ENCODE assay signal across 20 cellular contexts in genomic region chr20:17590245-17590644, GRCh38. TPM values are rescaled to one million over a fixed set of nuclear protein-coding genes. Genes with fewer than 3 reads are reported as not detected.
DNase-seq lines count a peak whose midpoint lies in the region; ATAC-seq and TF ChIP-seq lines count a peak whose summit lies in the region.
"Had no signal": no experiment of that assay in that cellular context is flagged by ENCODE, and none has a peak within 500 bp of the region (broad histone marks: within the 10 kb centered on the region; RNA-seq: fewer than 3 reads in every experiment).

No MANE protein-coding gene starts in this region.

- H3K36me3 Mint-ChIP-seq in nephron (ENCODE audit: low read depth), result peaks cover 15% of the 10 kb centered on the region
- peaks cover 0 to 4% of the 10 kb centered on the region in 2 donors for H3K36me3 Mint-ChIP-seq in activated T-cell treated with anti-CD3 and anti-CD28 coated beads, Interleukin-2, amount 50 U/mL, for 72 hours (ENCODE audit: insufficient read depth in 2 of 2)

- WGBS in SK-N-SH (ENCODE audit: low lambda C conversion rate), result 79% methylated on average over 1 of the region's 1 CpG

- no peak for TF ChIP-seq POLR2A in uterus (IDR thresholded peaks at IDR 0.05)

- H2AFZ ChIP-seq in SK-N-SH (ENCODE audit: low read depth), result no peak overlapping the region

- H3K9ac ChIP-seq in SK-N-SH, result no peak overlapping the region

- H3K36me3 ChIP-seq in SK-N-SH (replicated peaks in 1 of 2; ENCODE audit: control insufficient read depth in 1 of 2, insufficient read depth in 2 of 2, low read length in 1 of 2) (peaks cover 6 to 39% of the 10 kb centered on the region in 2 experiments), uterus (no peaks in the 10 kb centered on the region)

- DNase-seq in SK-N-SH (no peak), coronary artery (ENCODE audit: low spot score) (no peak), uterus (no peak), DMS79 (lab: John Stamatoyannopoulos, UW) (no peak)
- DNase-seq in activated naive CD4-positive, alpha-beta T cell treated with anti-CD3 and anti-CD28 coated beads, Interleukin-2, amount 50 U/mL, for 16 hours, result no peak
- no peak for DNase-seq in activated T-cell treated with anti-CD3 and anti-CD28 coated beads, Interleukin-2, amount 50 U/mL, for 72 hours
- DNase-seq: activated CD8-positive, alpha-beta T cell treated with anti-CD3 and anti-CD28 coated beads, Interleukin-2, amount 10 ng/mL, durations not matched to agents 7 days and 5 days; anterior cingulate cortex; cortex of kidney; DMS153; IMR-90; mammary epithelial cell; NCI-H2107; stimulated activated CD4-positive, alpha-beta T cell treated with anti-CD3 and anti-CD28 coated beads, Interleukin-2, amount 100 ng/mL, for 48 hours; WERI-Rb-1 had no signal

- H4K20me1 ChIP-seq in SK-N-SH (ENCODE audit: insufficient read depth), result peaks cover 100% of the 10 kb centered on the region

- no peaks in the 10 kb centered on the region for H3K27me3 Mint-ChIP-seq in nephron (ENCODE audit: low read depth)
- H3K27me3 Mint-ChIP-seq in activated T-cell treated with anti-CD3 and anti-CD28 coated beads, Interleukin-2, amount 50 U/mL, for 72 hours (ENCODE audit: low read depth), result no peaks in the 10 kb centered on the region
- H3K27me3 Mint-ChIP-seq: activated T-helper 17 cell treated with anti-CD3 and anti-CD28 coated beads, Interleukin-2, amount 50 U/mL, for 72 hours had no signal

- TF ChIP-seq EP300 in SK-N-SH (IDR thresholded peaks at IDR 0.05; ENCODE audit: borderline replicate concordance in 1 of 2, low read depth in 1 of 2, low read length in 1 of 2), result no peak

- peaks cover 100% of the 10 kb centered on the region for H3K79me2 ChIP-seq in SK-N-SH (ENCODE audit: insufficient read depth)

- intact Hi-C loops in uterus (cut with DNase I; ENCODE audit: low total_unique reads), result no loop called here

- TF ChIP-seq RAD21 in SK-N-SH (IDR thresholded peaks at IDR 0.05; ENCODE audit: low read length), result no peak

- peak overlapping the region in 1 of 2 experiments; percentile 20; a peak in 1 of 4 replicates for H3K27ac ChIP-seq in SK-N-SH (ENCODE audit: low read depth in 2 of 2, low read length in 1 of 2)
- peak overlapping the region; percentile 86 to 87 for H3K27ac ChIP-seq in coronary artery
- peak overlapping the region; percentile 58 to 84 for H3K27ac ChIP-seq in uterus
- H3K27ac ChIP-seq: epithelial cell of prostate, WERI-Rb-1 had no signal

- peaks cover 40% of the 10 kb centered on the region for H3K4me1 Mint-ChIP-seq in nephron
- peaks cover 11% of the 10 kb centered on the region for H3K4me1 Mint-ChIP-seq in activated T-cell treated with anti-CD3 and anti-CD28 coated beads, Interleukin-2, amount 50 U/mL, for 72 hours (ENCODE audit: low read depth)

- peak overlapping the region; percentile 65 to 76 (median 75) for H3K27ac Mint-ChIP-seq in nephron
- H3K27ac Mint-ChIP-seq in activated T-cell treated with anti-CD3 and anti-CD28 coated beads, Interleukin-2, amount 50 U/mL, for 72 hours, result no peak overlapping the region
- H3K27ac Mint-ChIP-seq: activated CD8-positive, alpha-beta T cell treated with anti-CD3 and anti-CD28 coated beads, Interleukin-2, amount 10 ng/mL, durations not matched to agents 7 days and 5 days; activated T-helper 17 cell treated with anti-CD3 and anti-CD28 coated beads, Interleukin-2, amount 50 U/mL, for 72 hours had no signal

- H3K9me3 Mint-ChIP-seq in nephron, result no peaks in the 10 kb centered on the region
- no peaks in the 10 kb centered on the region for H3K9me3 Mint-ChIP-seq in activated T-cell treated with anti-CD3 and anti-CD28 coated beads, Interleukin-2, amount 50 U/mL, for 72 hours
- H3K9me3 Mint-ChIP-seq: activated T-helper 17 cell treated with anti-CD3 and anti-CD28 coated beads, Interleukin-2, amount 50 U/mL, for 72 hours; neural crest cell had no signal

- H3K4me2 ChIP-seq in SK-N-SH, result peak overlapping the region; percentile 3; the same call in 1 of the 2 replicates

- H3K27me3 ChIP-seq in SK-N-SH (ENCODE audit: insufficient read depth) (no peaks in the 10 kb centered on the region), uterus (no peaks in the 10 kb centered on the region)

- no peaks in the 10 kb centered on the region for H3K9me3 ChIP-seq in SK-N-SH
- no peaks in the 10 kb centered on the region for H3K9me3 ChIP-seq in uterus

- H3K4me3 ChIP-seq in SK-N-SH (ENCODE audit: low read depth in 2 of 2, low read length in 1 of 2), result no peak overlapping the region
- H3K4me3 ChIP-seq in coronary artery, result peak overlapping the region; percentile 58
- H3K4me3 ChIP-seq in uterus, result no peak overlapping the region

- TF ChIP-seq CTCF in SK-N-SH (IDR thresholded peaks at IDR 0.05), result no peak
- no peak for TF ChIP-seq CTCF in coronary artery (IDR thresholded peaks at IDR 0.05)
- TF ChIP-seq CTCF in nephron (IDR thresholded peaks at IDR 0.05; ENCODE audit: unreplicated experiment in 3 of 3), result no peak
- no peak for TF ChIP-seq CTCF in uterus (IDR thresholded peaks at IDR 0.05)

- POLR2A ChIA-PET in SK-N-SH (lab: Yijun Ruan, JAX), result interaction anchor here (0.6 to 1.0 kb wide), 2 partner anchors 10 to 20 kb away, joined by 3 to 4 read pairs; partner anchors contain the start of gene DSTN

- H3K9me2 ChIP-seq in SK-N-SH, result no peaks in the 10 kb centered on the region

- H3K4me1 ChIP-seq in SK-N-SH (ENCODE audit: control insufficient read depth in 1 of 2, insufficient read depth in 2 of 2, low read depth in 1 of 2, low read length in 1 of 2), result peaks cover 3 to 15% of the 10 kb centered on the region in 2 experiments; a peak in 2 of 4 replicates
- H3K4me1 ChIP-seq in uterus, result peaks cover 6 to 40% of the 10 kb centered on the region in 2 donors

- CTCF ChIA-PET in SK-N-SH (lab: Yijun Ruan, JAX), result interaction anchor here (0.7 to 1.5 kb wide), 3 partner anchors 10 to 26 kb away, joined by 3 read pairs; no protein-coding TSS in a partner anchor

- ATAC-seq in activated T-cell treated with anti-CD3 and anti-CD28 coated beads, Interleukin-2, amount 50 U/mL, for 72 hours (replicated peaks in 1 of 2), result no peak
- ATAC-seq: activated CD8-positive, alpha-beta T cell treated with anti-CD3 and anti-CD28 coated beads, Interleukin-2, amount 10 ng/mL, durations not matched to agents 7 days and 5 days; activated T-helper 17 cell treated with anti-CD3 and anti-CD28 coated beads, Interleukin-2, amount 50 U/mL, for 72 hours; sciatic nerve had no signal

- peaks cover 10% of the 10 kb centered on the region for H3F3A ChIP-seq in SK-N-SH (replicated peaks; ENCODE audit: insufficient read depth)

- H3K4me3 Mint-ChIP-seq in nephron, result no peak overlapping the region
- no peak overlapping the region for H3K4me3 Mint-ChIP-seq in activated T-cell treated with anti-CD3 and anti-CD28 coated beads, Interleukin-2, amount 50 U/mL, for 72 hours
- H3K4me3 Mint-ChIP-seq: activated CD8-positive, alpha-beta T cell treated with anti-CD3 and anti-CD28 coated beads, Interleukin-2, amount 10 ng/mL, durations not matched to agents 7 days and 5 days; activated T-helper 17 cell treated with anti-CD3 and anti-CD28 coated beads, Interleukin-2, amount 50 U/mL, for 72 hours; neural crest cell had no signal

TF ChIP-seq in SK-N-SH, 30 proteins besides CTCF, POLR2A, EP300 and RAD21:
- no peak for TF ChIP-seq GATA2 (CRISPR knock-in tag; IDR thresholded peaks at IDR 0.05)
- no peak for TF ChIP-seq TCF12 (IDR thresholded peaks at IDR 0.05)
- TF ChIP-seq, protein P1, sequence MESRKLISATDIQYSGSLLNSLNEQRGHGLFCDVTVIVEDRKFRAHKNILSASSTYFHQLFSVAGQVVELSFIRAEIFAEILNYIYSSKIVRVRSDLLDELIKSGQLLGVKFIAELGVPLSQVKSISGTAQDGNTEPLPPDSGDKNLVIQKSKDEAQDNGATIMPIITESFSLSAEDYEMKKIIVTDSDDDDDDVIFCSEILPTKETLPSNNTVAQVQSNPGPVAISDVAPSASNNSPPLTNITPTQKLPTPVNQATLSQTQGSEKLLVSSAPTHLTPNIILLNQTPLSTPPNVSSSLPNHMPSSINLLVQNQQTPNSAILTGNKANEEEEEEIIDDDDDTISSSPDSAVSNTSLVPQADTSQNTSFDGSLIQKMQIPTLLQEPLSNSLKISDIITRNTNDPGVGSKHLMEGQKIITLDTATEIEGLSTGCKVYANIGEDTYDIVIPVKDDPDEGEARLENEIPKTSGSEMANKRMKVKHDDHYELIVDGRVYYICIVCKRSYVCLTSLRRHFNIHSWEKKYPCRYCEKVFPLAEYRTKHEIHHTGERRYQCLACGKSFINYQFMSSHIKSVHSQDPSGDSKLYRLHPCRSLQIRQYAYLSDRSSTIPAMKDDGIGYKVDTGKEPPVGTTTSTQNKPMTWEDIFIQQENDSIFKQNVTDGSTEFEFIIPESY (IDR thresholded peaks at IDR 0.05; ENCODE audit: borderline replicate concordance, low read depth), result no peak
- TF ChIP-seq RCOR1 (IDR thresholded peaks at IDR 0.05; ENCODE audit: low read length), result no peak
- TF ChIP-seq MEF2A (IDR thresholded peaks at IDR 0.05; ENCODE audit: borderline replicate concordance, low read depth), result no peak
- no peak for TF ChIP-seq FOSL2 (IDR thresholded peaks at IDR 0.05; ENCODE audit: borderline replicate concordance, low read depth)
- no peak for TF ChIP-seq POLR2AphosphoS5 (IDR thresholded peaks at IDR 0.05; ENCODE audit: low read depth, low read length)

RNA-seq across cellular contexts. Expression of gene DSTN, which starts 20.4 kb away (rescaled TPM):
- 151 and 167 TPM in 2 replicates for polyA plus RNA-seq in SK-N-SH (2012; rRNA removed)
- 249 and 348 TPM in 2 replicates for polyA plus RNA-seq in SK-N-SH (2012; cell fraction: cytosol; rRNA removed)
- polyA plus RNA-seq in SK-N-SH (2012; cell fraction: nucleus; rRNA removed), result 57.6 and 74.2 TPM in 2 replicates
- total RNA-seq in uterus, result 100 to 1,000 TPM; 294 to 674 (median 623) TPM
- total RNA-seq in activated T-cell treated with anti-CD3 and anti-CD28 coated beads, Interleukin-2, amount 50 U/mL, for 72 hours, result 10 to 100 TPM; 62.8 to 70.4 TPM

RNA-seq across cellular contexts. Expression of gene BFSP1, which starts 59.1 kb away (rescaled TPM):
- polyA plus RNA-seq in SK-N-SH (2012; rRNA removed), result 6.7 and 7.1 TPM in 2 replicates
- 8.9 and 9.2 TPM in 2 replicates for polyA plus RNA-seq in SK-N-SH (2012; cell fraction: cytosol; rRNA removed)
- 5.6 and 5.9 TPM in 2 replicates for polyA plus RNA-seq in SK-N-SH (2012; cell fraction: nucleus; rRNA removed)
- total RNA-seq in uterus, result 1 to 10 TPM; 1.5 to 5.1 (median 3.1) TPM
- total RNA-seq in activated T-cell treated with anti-CD3 and anti-CD28 coated beads, Interleukin-2, amount 50 U/mL, for 72 hours, result 1 to 10 TPM in 1 of 2 donors, under 1 TPM in 1; 0.23 to 1.2 TPM

Comparison
In these comparisons a context has a peak if more than half of its experiments do, and no peak if none do; other contexts are left out.
1. RNA of gene DSTN, which starts 20.4 kb away (total RNA-seq): 294 to 674 TPM in uterus; 62.8 to 70.4 TPM in activated T-cell treated with anti-CD3 and anti-CD28 coated beads, Interleukin-2, amount 50 U/mL, for 72 hours; every median in the first group is over 4 times any median in the second.